16 cellular contexts compared by ENCODE assay signal in genomic region chr22:48955351-48956311, GRCh38.
A peak's percentile ranks its signal among the peaks of the same experiment; 100 is the strongest.
DNase-seq lines count a peak whose midpoint lies in the region; ATAC-seq, FAIRE-seq and TF ChIP-seq lines count a peak whose summit lies in the region.
"Had no signal": no experiment of that assay in that cellular context is flagged by ENCODE, and none has a peak within 500 bp of the region (broad histone marks: within the 10 kb centered on the region; RNA-seq: fewer than 3 reads in every experiment).

No MANE protein-coding gene starts in this region.

- no peaks in the 10 kb centered on the region for H3K79me1 ChIP-seq in H1 (ENCODE audit: low read depth, low read length)

- peaks cover 9% of the 10 kb centered on the region for H3K9me3 Mint-ChIP-seq in osteocyte (ENCODE audit: unreplicated experiment)
- H3K9me3 Mint-ChIP-seq in stimulated activated naive CD8-positive, alpha-beta T cell treated with anti-CD3 and anti-CD28 coated beads, Interleukin-15, amount 100 ng/mL, for 72 hours, result peaks cover 10 to 15% of the 10 kb centered on the region in 2 donors
- no peaks in the 10 kb centered on the region for H3K9me3 Mint-ChIP-seq in activated T-cell treated with anti-CD3 and anti-CD28 coated beads, Interleukin-2, amount 50 U/mL, for 4 hours
- H3K9me3 Mint-ChIP-seq: CD8-positive, alpha-beta T cell had no signal

- TF ChIP-seq EP300 in H1 (IDR thresholded peaks at IDR 0.05; ENCODE audit: borderline replicate concordance in 1 of 2, low read depth in 2 of 2, low read length in 2 of 2), result no peak

- H3K4ac ChIP-seq in H1 (replicated peaks; ENCODE audit: insufficient read length, low read depth, low read length), result no peak overlapping the region

- ATAC-seq in Right ventricle myocardium inferior (no peak), heart right ventricle (no peak)
- no peak for ATAC-seq in stimulated activated naive CD8-positive, alpha-beta T cell treated with anti-CD3 and anti-CD28 coated beads, Interleukin-15, amount 100 ng/mL, for 72 hours
- ATAC-seq in activated T-cell treated with anti-CD3 and anti-CD28 coated beads, Interleukin-2, amount 50 U/mL, for 4 hours, result no peak
- ATAC-seq: CD8-positive, alpha-beta T cell; esophagus mucosa; left ventricle myocardium superior had no signal

- intact Hi-C loops in Right ventricle myocardium inferior (cut with DNase I), result no loop called here
- intact Hi-C loops in heart right ventricle (cut with DNase I), result no loop called here
- intact Hi-C loops in vagina (cut with DNase I), result no loop called here

- H3K9me3 ChIP-seq in heart right ventricle (peaks cover 0 to 5% (median 0%) of the 10 kb centered on the region in 11 donors), H1 (ENCODE audit: insufficient read depth in 2 of 2, low read depth in 1 of 2, low read length in 1 of 2) (no peaks in the 10 kb centered on the region; a peak in 1 of 4 replicates), vagina (no peaks in the 10 kb centered on the region)
- H3K9me3 ChIP-seq: thoracic aorta had no signal

- H3K36me3 Mint-ChIP-seq in osteocyte (ENCODE audit: unreplicated experiment), result no peaks in the 10 kb centered on the region
- H3K36me3 Mint-ChIP-seq in activated T-cell treated with anti-CD3 and anti-CD28 coated beads, Interleukin-2, amount 50 U/mL, for 4 hours (ENCODE audit: insufficient read depth), result no peaks in the 10 kb centered on the region
- H3K36me3 Mint-ChIP-seq: CD8-positive, alpha-beta T cell had no signal

- no peaks in the 10 kb centered on the region for H3K36me3 ChIP-seq in heart right ventricle
- no peaks in the 10 kb centered on the region; a peak in 1 of 8 replicates for H3K36me3 ChIP-seq in H1 (ENCODE audit: control insufficient read depth in 2 of 4, insufficient read depth in 4 of 4, low read length in 3 of 4)
- no peaks in the 10 kb centered on the region for H3K36me3 ChIP-seq in vagina
- H3K36me3 ChIP-seq: thoracic aorta had no signal

- no peak overlapping the region for H3K18ac ChIP-seq in H1 (ENCODE audit: extremely low read depth, low read length)

- H4K5ac ChIP-seq in H1 (ENCODE audit: insufficient read length, low read depth, low read length), result no peak overlapping the region

- peak overlapping the region; percentile 91 for H4K91ac ChIP-seq in H1 (replicated peaks; ENCODE audit: insufficient read length, low read length)

- H3K9ac ChIP-seq in H1 (replicated peaks in 1 of 4; ENCODE audit: extremely low read depth in 1 of 4, low read depth in 3 of 4, low read length in 3 of 4), result no peak overlapping the region

- no peaks in the 10 kb centered on the region for H3K4me1 Mint-ChIP-seq in osteocyte (ENCODE audit: unreplicated experiment)
- no peaks in the 10 kb centered on the region for H3K4me1 Mint-ChIP-seq in stimulated activated naive CD8-positive, alpha-beta T cell treated with anti-CD3 and anti-CD28 coated beads, Interleukin-15, amount 100 ng/mL, for 72 hours
- H3K4me1 Mint-ChIP-seq in activated T-cell treated with anti-CD3 and anti-CD28 coated beads, Interleukin-2, amount 50 U/mL, for 4 hours (ENCODE audit: low read depth), result no peaks in the 10 kb centered on the region
- H3K4me1 Mint-ChIP-seq: activated CD4-positive, alpha-beta T cell treated with anti-CD3 and anti-CD28 coated beads, Interleukin-2, amount 10 ng/mL, durations not matched to agents 24 days and 14 days had no signal

- H2BK20ac ChIP-seq in H1 (ENCODE audit: low read length), result no peak overlapping the region

- no peak overlapping the region for H3K4me3 ChIP-seq in heart right ventricle
- H3K4me3 ChIP-seq in H1 (ENCODE audit: extremely low read depth in 1 of 4, insufficient read depth in 2 of 4, low read depth in 3 of 4, low read length in 4 of 4), result no peak overlapping the region
- H3K4me3 ChIP-seq in vagina, result no peak overlapping the region
- H3K4me3 ChIP-seq: thoracic aorta had no signal

- H3K4me3 Mint-ChIP-seq in osteocyte (ENCODE audit: unreplicated experiment), result no peak overlapping the region
- no peak overlapping the region for H3K4me3 Mint-ChIP-seq in stimulated activated naive CD8-positive, alpha-beta T cell treated with anti-CD3 and anti-CD28 coated beads, Interleukin-15, amount 100 ng/mL, for 72 hours
- no peak overlapping the region for H3K4me3 Mint-ChIP-seq in activated T-cell treated with anti-CD3 and anti-CD28 coated beads, Interleukin-2, amount 50 U/mL, for 4 hours
- H3K4me3 Mint-ChIP-seq: activated CD4-positive, alpha-beta T cell treated with anti-CD3 and anti-CD28 coated beads, Interleukin-2, amount 10 ng/mL, durations not matched to agents 24 days and 14 days; CD8-positive, alpha-beta T cell had no signal

- peaks cover 11% of the 10 kb centered on the region; the same call in 1 of the 2 replicates for H3K23me2 ChIP-seq in H1 (ENCODE audit: low read depth, low read length)

- no peak overlapping the region for H3K27ac ChIP-seq in heart right ventricle
- H3K27ac ChIP-seq in H1 (ENCODE audit: low read depth, low read length), result no peak overlapping the region
- H3K27ac ChIP-seq in vagina, result no peak overlapping the region
- H3K27ac ChIP-seq: thoracic aorta had no signal

- H3K79me2 ChIP-seq in H1 (ENCODE audit: control insufficient read depth in 1 of 2, insufficient read depth in 2 of 2, low read length in 2 of 2), result no peaks in the 10 kb centered on the region

- H2BK12ac ChIP-seq in H1 (ENCODE audit: low read depth, low read length), result no peak overlapping the region

- H3K56ac ChIP-seq in H1 (replicated peaks; ENCODE audit: insufficient read length, low read depth, low read length), result peak overlapping the region; percentile 99

- no peak overlapping the region for H3K4me2 ChIP-seq in H1 (ENCODE audit: insufficient read depth in 1 of 2, low read depth in 2 of 2, low read length in 2 of 2)

- H2BK15ac ChIP-seq in H1 (ENCODE audit: low read length), result no peak overlapping the region; the same call in 1 of the 2 replicates

- H3K4me1 ChIP-seq in heart right ventricle, result no peaks in the 10 kb centered on the region
- no peaks in the 10 kb centered on the region for H3K4me1 ChIP-seq in H1 (replicated peaks in 1 of 4; ENCODE audit: control insufficient read depth in 3 of 4, insufficient read depth in 4 of 4, low read length in 3 of 4)
- no peaks in the 10 kb centered on the region for H3K4me1 ChIP-seq in vagina

- no peak for TF ChIP-seq RAD21 in H1 (IDR thresholded peaks at IDR 0.05 in 1 of 2, conservative IDR thresholded peaks at IDR 0.05 in 1 of 2; ENCODE audit: low read depth in 2 of 2, low read length in 2 of 2)

- no peak overlapping the region for H2BK5ac ChIP-seq in H1 (ENCODE audit: low read depth, low read length)

- TF ChIP-seq POLR2A in H1 (IDR thresholded peaks at IDR 0.05; ENCODE audit: control extremely low read depth in 1 of 2, low read depth in 2 of 2, low read length in 2 of 2), result no peak
- TF ChIP-seq POLR2A in vagina (IDR thresholded peaks at IDR 0.05), result no peak

- 80 to 84% methylated on average over 36 of the region's 36 CpGs for WGBS in heart right ventricle, 2 donors
- WGBS in H1 (ENCODE audit: extremely low coverage in 1 of 2, insufficient coverage in 1 of 2, insufficient read length in 1 of 2, insufficient replicate concordance in 2 of 2, low coverage in 1 of 2, low lambda C conversion rate in 2 of 2, missing lambda C conversion rate in 1 of 2), 2 experiments, result 86% methylated on average over 33 of the region's 36 CpGs; no CpG with 5 or more reads in 1 of the 2 experiments

- no peak overlapping the region for H2BK120ac ChIP-seq in H1 (replicated peaks; ENCODE audit: low read depth, low read length)

- H2AFZ ChIP-seq in H1 (ENCODE audit: low read length), result no peak overlapping the region

- H4K20me1 ChIP-seq in H1 (replicated peaks in 1 of 2; ENCODE audit: control insufficient read depth in 1 of 2, insufficient read depth in 2 of 2, low read length in 2 of 2), result peaks cover 0 to 8% of the 10 kb centered on the region in 2 experiments

- no peak overlapping the region for H3K23ac ChIP-seq in H1 (ENCODE audit: insufficient read length)

- no peaks in the 10 kb centered on the region for H3K27me3 Mint-ChIP-seq in osteocyte (ENCODE audit: unreplicated experiment)
- H3K27me3 Mint-ChIP-seq in stimulated activated naive CD8-positive, alpha-beta T cell treated with anti-CD3 and anti-CD28 coated beads, Interleukin-15, amount 100 ng/mL, for 72 hours, result peaks cover 27% of the 10 kb centered on the region
- peaks cover 16% of the 10 kb centered on the region for H3K27me3 Mint-ChIP-seq in activated T-cell treated with anti-CD3 and anti-CD28 coated beads, Interleukin-2, amount 50 U/mL, for 4 hours (ENCODE audit: low read depth)
- H3K27me3 Mint-ChIP-seq: activated CD4-positive, alpha-beta T cell treated with anti-CD3 and anti-CD28 coated beads, Interleukin-2, amount 10 ng/mL, durations not matched to agents 24 days and 14 days had no signal

- TF ChIP-seq CTCF in heart right ventricle (IDR thresholded peaks at IDR 0.05) (no peak), H1 (IDR thresholded peaks at IDR 0.05; ENCODE audit: control extremely low read depth in 1 of 3, insufficient read depth in 1 of 3, low read depth in 1 of 3, low read length in 3 of 3) (no peak), osteocyte (IDR thresholded peaks at IDR 0.05) (no peak), vagina (IDR thresholded peaks at IDR 0.05) (no peak)

- no peak for FAIRE-seq in H1 (lab: Jason Lieb, UNC)

- CTCF ChIA-PET in H1 (lab: Charles Lee; ENCODE audit: partially characterized antibody), result no interaction called here

- no peak overlapping the region for H4K8ac ChIP-seq in H1 (ENCODE audit: extremely low read depth, insufficient read depth, low read length)

- 0 out of 2 replicates have a peak overlapping the region, but pooled peaks have one; percentile 97 for H2AK5ac ChIP-seq in H1 (ENCODE audit: low read depth, low read length)

- peak; percentile 62 for DNase-seq in Right ventricle myocardium inferior (ENCODE audit: missing footprints)
- DNase-seq in heart right ventricle, result no peak
- peak in 1 of 2 experiments; percentile 42 for DNase-seq in H1 (ENCODE audit: low read depth in 1 of 2, low spot score in 2 of 2)
- peak; percentile 82 for DNase-seq in osteocyte (ENCODE audit: extremely low spot score, unreplicated experiment)
- peak; percentile 42 to 67 for DNase-seq in vagina (ENCODE audit: extremely low spot score in 2 of 2)
- DNase-seq in anterior cingulate cortex (lab: John Stamatoyannopoulos, UW), result no peak
- DNase-seq in stimulated activated naive CD8-positive, alpha-beta T cell treated with anti-CD3 and anti-CD28 coated beads, Interleukin-15, amount 100 ng/mL, for 72 hours, result no peak
- DNase-seq in activated T-cell treated with anti-CD3 and anti-CD28 coated beads, Interleukin-2, amount 50 U/mL, for 4 hours, result no peak
- DNase-seq: activated CD4-positive, alpha-beta T cell treated with anti-CD3 and anti-CD28 coated beads, Interleukin-2, amount 10 ng/mL, durations not matched to agents 24 days and 14 days; left ventricle myocardium superior; MM.1S; NCI-H187; Right ventricle myocardium superior had no signal

- H3K14ac ChIP-seq in H1 (ENCODE audit: insufficient read length), result no peak overlapping the region

- POLR2A ChIA-PET in H1 (lab: Charles Lee; ENCODE audit: partially characterized antibody), result no interaction called here

- H3K27me3 ChIP-seq in heart right ventricle (peaks cover 0 to 40% (median 32%) of the 10 kb centered on the region in 7 donors), H1 (replicated peaks in 1 of 4; ENCODE audit: control insufficient read depth in 3 of 4, extremely low read depth in 1 of 4, insufficient read depth in 3 of 4, low read length in 3 of 4) (0 out of 7 replicates have a peak, but pooled peaks cover 0 to 3% (median 0%) of the 10 kb centered on the region in 4 experiments), vagina (no peaks in the 10 kb centered on the region)

- no peak overlapping the region for H3K27ac Mint-ChIP-seq in osteocyte (ENCODE audit: unreplicated experiment)
- no peak overlapping the region for H3K27ac Mint-ChIP-seq in stimulated activated naive CD8-positive, alpha-beta T cell treated with anti-CD3 and anti-CD28 coated beads, Interleukin-15, amount 100 ng/mL, for 72 hours
- H3K27ac Mint-ChIP-seq: activated CD4-positive, alpha-beta T cell treated with anti-CD3 and anti-CD28 coated beads, Interleukin-2, amount 10 ng/mL, durations not matched to agents 24 days and 14 days; CD8-positive, alpha-beta T cell had no signal

Comparison
In these comparisons a context has a peak if more than half of its experiments do, and no peak if none do; other contexts are left out.
1. DNase-seq: peak in Right ventricle myocardium inferior (single experiment), osteocyte (single experiment) and vagina (2 of 2); none in heart right ventricle (0 of 2), anterior cingulate cortex (0 of 58), stimulated activated naive CD8-positive, alpha-beta T cell treated with anti-CD3 and anti-CD28 coated beads, Interleukin-15, amount 100 ng/mL, for 72 hours (0 of 2) and activated T-cell treated with anti-CD3 and anti-CD28 coated beads, Interleukin-2, amount 50 U/mL, for 4 hours (single experiment).